ENCODE assay signal across 12 cellular contexts in the genomic region with DNA sequence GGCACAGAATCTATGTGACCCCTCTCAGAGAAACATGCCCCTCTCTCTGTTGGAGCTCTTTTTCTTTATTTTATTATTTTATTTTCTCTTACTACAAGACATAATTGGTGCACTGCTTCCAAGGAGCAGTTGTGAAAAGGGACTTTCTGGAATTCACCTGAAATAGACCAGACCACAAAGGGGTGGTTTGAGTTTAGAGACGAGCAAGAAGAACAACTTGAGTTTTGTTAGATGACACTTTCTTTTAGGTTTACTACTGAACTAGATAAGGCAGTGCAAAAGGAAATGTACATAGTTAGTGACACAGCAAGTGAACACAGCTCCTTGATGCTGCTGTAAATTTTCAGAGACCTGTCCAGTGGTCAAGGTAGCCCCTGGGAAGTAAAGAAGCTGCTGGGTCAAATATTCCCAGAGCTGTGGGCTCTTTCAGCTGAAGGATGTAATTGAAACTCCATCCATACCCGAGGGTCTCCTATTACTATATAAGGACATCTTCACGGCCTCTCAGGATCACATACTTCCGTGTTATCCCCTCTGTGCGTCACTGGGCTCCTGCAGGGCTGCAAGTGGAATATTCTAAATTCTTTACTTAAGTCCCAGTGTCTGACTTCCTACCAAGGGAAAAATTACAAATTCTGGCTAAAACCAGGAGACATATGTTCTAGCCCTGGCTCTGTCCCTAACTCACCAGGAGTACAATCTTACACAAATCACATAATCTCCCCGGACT.
"Had no signal": no experiment of that assay in that cellular context is flagged by ENCODE, and none has a peak within 500 bp of the region (broad histone marks: within the 10 kb centered on the region; RNA-seq: fewer than 3 reads in every experiment).

No MANE protein-coding gene starts in this region.

- H3K4me1 ChIP-seq: psoas muscle had no signal

- DNase-seq: activated CD4-positive, alpha-beta T cell treated with anti-CD3 and anti-CD28 coated beads for 1 hour; activated CD4-positive, alpha-beta T cell treated with anti-CD3 and anti-CD28 coated beads, Interleukin-2, amount 50 U/mL, for 48 hours; activated naive CD4-positive, alpha-beta T cell; activated naive CD8-positive, alpha-beta T cell treated with anti-CD3 and anti-CD28 coated beads, Interleukin-2, amount 50 U/mL, for 24 hours; activated T-cell treated with anti-CD3 and anti-CD28 coated beads, Interleukin-2, amount 50 U/mL, for 72 hours; effector memory CD4-positive, alpha-beta T cell; gastrocnemius medialis; psoas muscle; stimulated activated CD4-positive, alpha-beta T cell treated with anti-CD3 and anti-CD28 coated beads, Interleukin-15, amount 100 ng/mL, for 24 hours; stimulated activated CD4-positive, alpha-beta T cell treated with anti-CD3 and anti-CD28 coated beads, Interleukin-4, amount 100 ng/mL, for 4 hours; stimulated activated naive CD8-positive, alpha-beta T cell treated with anti-CD3 and anti-CD28 coated beads, Interleukin-15, amount 100 ng/mL, for 72 hours had no signal

- H3K27ac ChIP-seq: gastrocnemius medialis, psoas muscle, thoracic aorta had no signal

- H3K27me3 ChIP-seq: gastrocnemius medialis had no signal

- H3K36me3 ChIP-seq: gastrocnemius medialis, thoracic aorta had no signal

- H3K4me3 ChIP-seq: gastrocnemius medialis, psoas muscle, thoracic aorta had no signal
